Comparison of ENCODE assay signal across 26 cellular contexts in genomic region chr10:115915429-115915828, GRCh38.
"Had no signal": no experiment of that assay in that cellular context is flagged by ENCODE, and none has a peak within 500 bp of the region (broad histone marks: within the 10 kb centered on the region; RNA-seq: fewer than 3 reads in every experiment).

No MANE protein-coding gene starts in this region.

- H3K4me3 ChIP-seq: neural progenitor cell, ovary, psoas muscle, right lobe of liver, sigmoid colon, stomach, thoracic aorta, thyroid gland, tibial nerve, upper lobe of left lung, vagina had no signal

- H3K27ac ChIP-seq: neural progenitor cell, ovary, parathyroid adenoma, psoas muscle, right lobe of liver, sigmoid colon, stomach, thoracic aorta, thyroid gland, tibial nerve, upper lobe of left lung, vagina had no signal

- H3K4me2 ChIP-seq: neural progenitor cell had no signal

- DNase-seq: natural killer cell; occipital lobe; ovary; posterior cingulate gyrus; psoas muscle; right cardiac atrium; right lobe of liver; sigmoid colon; small intestine; stimulated activated CD4-positive, alpha-beta T cell treated with anti-CD3 and anti-CD28 coated beads, Interleukin-15, amount 100 ng/mL, for 24 hours; stimulated activated CD4-positive, alpha-beta T cell treated with anti-CD3 and anti-CD28 coated beads, Interleukin-2, amount 100 ng/mL, for 24 hours; stimulated activated CD4-positive, alpha-beta T cell treated with anti-CD3 and anti-CD28 coated beads, Interleukin-2, amount 100 ng/mL, for 48 hours; stimulated activated CD4-positive, alpha-beta T cell treated with anti-CD3 and anti-CD28 coated beads, Interleukin-4, amount 100 ng/mL, for 24 hours; stimulated activated naive B cell treated with anti-CD40 and anti-IgM and Interleukin-4, amounts not matched to agents 10 μg/mL and 1 μg/mL and 100 μg/mL, for 72 hours; stimulated activated naive CD4-positive, alpha-beta T cell treated with Interleukin-2 at 50 U/mL for 16 hours; stomach; thyroid gland; trophoblast cell had no signal

- H3K4me1 ChIP-seq: neural progenitor cell, parathyroid adenoma, psoas muscle, right lobe of liver, sigmoid colon, stomach, thyroid gland, tibial nerve, upper lobe of left lung, vagina had no signal

- H3K9me3 ChIP-seq: ovary, psoas muscle, right lobe of liver, sigmoid colon, stomach, thoracic aorta, thyroid gland, tibial nerve, upper lobe of left lung, vagina had no signal

- FAIRE-seq: small intestine, urothelium cell line had no signal

- ATAC-seq: natural killer cell; psoas muscle; right cardiac atrium; right lobe of liver; stimulated activated effector memory CD8-positive, alpha-beta T cell treated with anti-CD3 and anti-CD28 coated beads, Interleukin-12 subunit alpha, Interleukin-12 subunit beta, amount 100 ng/mL, for 72 hours; stimulated activated naive B cell treated with anti-CD40 and anti-IgM and Interleukin-4, amounts not matched to agents 10 μg/mL and 1 μg/mL and 100 μg/mL, for 72 hours had no signal
